In the genomic region with DNA sequence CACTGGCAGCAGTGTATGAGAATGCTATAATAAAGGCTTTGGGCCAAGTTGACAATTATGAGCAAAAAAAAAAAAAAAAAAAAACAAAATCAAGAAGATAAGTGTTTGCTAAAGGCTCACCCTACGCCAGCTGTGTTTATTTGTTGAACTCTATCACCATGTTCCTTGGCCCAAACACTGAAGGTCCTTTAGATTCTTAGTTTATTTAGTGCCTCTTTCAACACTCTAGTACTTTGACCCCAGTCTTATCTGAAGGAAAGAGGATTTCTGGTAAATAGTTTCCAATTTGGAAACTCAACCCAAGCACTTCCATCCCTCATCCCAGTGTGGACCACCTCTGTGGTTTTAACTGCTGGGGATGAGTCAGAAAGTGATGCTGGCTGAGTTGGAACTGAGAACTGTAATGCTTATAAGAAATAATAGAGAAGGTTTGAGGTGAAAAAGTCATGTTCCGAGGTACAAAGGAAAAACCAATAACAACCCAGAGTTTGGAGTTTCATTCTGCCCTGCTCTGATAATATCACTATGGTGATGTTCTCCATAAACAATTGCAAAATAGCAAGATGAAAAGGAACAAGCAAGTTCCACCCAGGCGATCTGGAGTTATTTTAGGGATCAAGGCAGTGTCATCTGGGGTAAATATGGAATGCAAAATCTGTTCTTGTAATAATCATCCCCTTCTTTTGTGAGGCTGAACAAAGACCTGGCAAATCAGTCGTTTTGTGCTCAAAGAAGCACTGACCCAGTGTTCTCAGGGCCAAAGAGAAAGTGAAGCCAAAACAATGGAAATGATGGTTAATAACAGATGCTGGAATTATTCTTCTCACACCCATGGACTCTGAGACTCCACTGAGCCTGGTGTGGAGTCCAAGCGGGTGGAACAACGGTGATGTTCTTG, we compare ENCODE assay signal across 1 cellular context.
TF ChIP-seq lines count a peak whose summit lies in the region.

No MANE protein-coding gene starts in this region.

TF ChIP-seq in WTC11, 78 proteins besides CTCF, POLR2A, EP300 and RAD21 (continued from another document):
- TF ChIP-seq, protein P1, sequence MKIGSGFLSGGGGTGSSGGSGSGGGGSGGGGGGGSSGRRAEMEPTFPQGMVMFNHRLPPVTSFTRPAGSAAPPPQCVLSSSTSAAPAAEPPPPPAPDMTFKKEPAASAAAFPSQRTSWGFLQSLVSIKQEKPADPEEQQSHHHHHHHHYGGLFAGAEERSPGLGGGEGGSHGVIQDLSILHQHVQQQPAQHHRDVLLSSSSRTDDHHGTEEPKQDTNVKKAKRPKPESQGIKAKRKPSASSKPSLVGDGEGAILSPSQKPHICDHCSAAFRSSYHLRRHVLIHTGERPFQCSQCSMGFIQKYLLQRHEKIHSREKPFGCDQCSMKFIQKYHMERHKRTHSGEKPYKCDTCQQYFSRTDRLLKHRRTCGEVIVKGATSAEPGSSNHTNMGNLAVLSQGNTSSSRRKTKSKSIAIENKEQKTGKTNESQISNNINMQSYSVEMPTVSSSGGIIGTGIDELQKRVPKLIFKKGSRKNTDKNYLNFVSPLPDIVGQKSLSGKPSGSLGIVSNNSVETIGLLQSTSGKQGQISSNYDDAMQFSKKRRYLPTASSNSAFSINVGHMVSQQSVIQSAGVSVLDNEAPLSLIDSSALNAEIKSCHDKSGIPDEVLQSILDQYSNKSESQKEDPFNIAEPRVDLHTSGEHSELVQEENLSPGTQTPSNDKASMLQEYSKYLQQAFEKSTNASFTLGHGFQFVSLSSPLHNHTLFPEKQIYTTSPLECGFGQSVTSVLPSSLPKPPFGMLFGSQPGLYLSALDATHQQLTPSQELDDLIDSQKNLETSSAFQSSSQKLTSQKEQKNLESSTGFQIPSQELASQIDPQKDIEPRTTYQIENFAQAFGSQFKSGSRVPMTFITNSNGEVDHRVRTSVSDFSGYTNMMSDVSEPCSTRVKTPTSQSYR (CRISPR knock-in tag; IDR thresholded peaks at IDR 0.05), result no peak
- TF ChIP-seq HMGA2 (CRISPR knock-in tag; IDR thresholded peaks at IDR 0.05) (no peak), MXD4 (CRISPR knock-in tag; IDR thresholded peaks at IDR 0.05; ENCODE audit: borderline replicate concordance) (no peak), TCF7 (CRISPR knock-in tag; IDR thresholded peaks at IDR 0.05; ENCODE audit: low read depth) (no peak)
